Comparison of ENCODE assay signal across 1 cellular context in genomic region chrX:18377802-18378201, GRCh38.
TF ChIP-seq lines count a peak whose summit lies in the region.

No MANE protein-coding gene starts in this region.

TF ChIP-seq in Ishikawa, 13 proteins besides CTCF, POLR2A, EP300 and RAD21 (continued from another document):
- TF ChIP-seq REST (IDR thresholded peaks at IDR 0.05; ENCODE audit: low read depth) (no peak), CEBPB (IDR thresholded peaks at IDR 0.05) (no peak), EGR1 (IDR thresholded peaks at IDR 0.05) (no peak), TCF12 (IDR thresholded peaks at IDR 0.05; ENCODE audit: low read depth) (no peak), FOXM1 (IDR thresholded peaks at IDR 0.05; ENCODE audit: borderline replicate concordance, low read depth) (no peak), NFIC (IDR thresholded peaks at IDR 0.05) (no peak), ZBTB7A (IDR thresholded peaks at IDR 0.05; ENCODE audit: low read depth) (no peak), USF1 (IDR thresholded peaks at IDR 0.05) (no peak), YY1 (IDR thresholded peaks at IDR 0.05; ENCODE audit: low read depth) (no peak), TAF1 (IDR thresholded peaks at IDR 0.05; ENCODE audit: low read depth) (no peak)
